Comparison of ENCODE assay signal across 8 cellular contexts in genomic region chr18:13136056-13136688, GRCh38.
A peak's percentile ranks its signal among the peaks of the same experiment; 100 is the strongest.
DNase-seq lines count a peak whose midpoint lies in the region; ATAC-seq, FAIRE-seq and TF ChIP-seq lines count a peak whose summit lies in the region.

No MANE protein-coding gene starts in this region.

- no peak for TF ChIP-seq CTCF in H1 (IDR thresholded peaks at IDR 0.05; ENCODE audit: control extremely low read depth in 1 of 3, insufficient read depth in 1 of 3, low read depth in 1 of 3, low read length in 3 of 3)
- no peak for TF ChIP-seq CTCF in osteocyte (IDR thresholded peaks at IDR 0.05)

- POLR2A ChIA-PET in H1 (lab: Charles Lee; ENCODE audit: partially characterized antibody): no interaction called here

- CTCF ChIA-PET in H1 (lab: Charles Lee; ENCODE audit: partially characterized antibody): no interaction called here

- no peak overlapping the region for H3K14ac ChIP-seq in H1 (ENCODE audit: insufficient read length)

- no peak overlapping the region for H4K8ac ChIP-seq in H1 (ENCODE audit: extremely low read depth, insufficient read depth, low read length)

- H4K20me1 ChIP-seq in H1 (replicated peaks in 1 of 2; ENCODE audit: control insufficient read depth in 1 of 2, insufficient read depth in 2 of 2, low read length in 2 of 2): no peaks in the 10 kb centered on the region

- no peak overlapping the region for H2BK5ac ChIP-seq in H1 (ENCODE audit: low read depth, low read length)

- H4K5ac ChIP-seq in H1 (ENCODE audit: insufficient read length, low read depth, low read length): no peak overlapping the region

- no peak overlapping the region for H3K4ac ChIP-seq in H1 (replicated peaks; ENCODE audit: insufficient read length, low read depth, low read length)

- no peaks in the 10 kb centered on the region for H3K27me3 Mint-ChIP-seq in T-helper 17 cell
- peaks cover 2% of the 10 kb centered on the region for H3K27me3 Mint-ChIP-seq in osteocyte (ENCODE audit: unreplicated experiment)

- peak overlapping the region; percentile 99 for H3K4me3 Mint-ChIP-seq in T-helper 17 cell
- peak overlapping the region; percentile 72 for H3K4me3 Mint-ChIP-seq in osteocyte (ENCODE audit: unreplicated experiment)

- no peaks in the 10 kb centered on the region for H3K9me3 ChIP-seq in T-helper 17 cell (ENCODE audit: control insufficient read depth, low read length, poor library complexity, severe bottlenecking)
- H3K9me3 ChIP-seq in H1 (ENCODE audit: insufficient read depth in 2 of 2, low read depth in 1 of 2, low read length in 1 of 2): peaks cover 4 to 10% of the 10 kb centered on the region in 2 experiments; a peak in 1 of 4 replicates

- H2AFZ ChIP-seq in ACC112 (ENCODE audit: low read length, unreplicated experiment): peak overlapping the region; percentile 78
- H2AFZ ChIP-seq in H1 (ENCODE audit: low read length): no peak overlapping the region

- peak overlapping the region; percentile 86 for H3K4me3 ChIP-seq in ACC112 (ENCODE audit: low read depth, low read length)
- H3K4me3 ChIP-seq in H1 (ENCODE audit: extremely low read depth in 1 of 4, insufficient read depth in 2 of 4, low read depth in 3 of 4, low read length in 4 of 4): peak overlapping the region in 2 of 4 experiments; percentile 24 to 30; a peak in 1 of 8 replicates

- H4K91ac ChIP-seq in H1 (replicated peaks; ENCODE audit: insufficient read length, low read length): no peak overlapping the region

- peaks cover 3% of the 10 kb centered on the region; the same call in 1 of the 2 replicates for H3K23me2 ChIP-seq in H1 (ENCODE audit: low read depth, low read length)

- no peaks in the 10 kb centered on the region for H3K36me3 ChIP-seq in ACC112 (ENCODE audit: insufficient read depth, low read length)
- H3K36me3 ChIP-seq in H1 (ENCODE audit: control insufficient read depth in 2 of 4, insufficient read depth in 4 of 4, low read length in 3 of 4): no peaks in the 10 kb centered on the region

- no peak overlapping the region for H3K9ac ChIP-seq in H1 (replicated peaks in 1 of 4; ENCODE audit: extremely low read depth in 1 of 4, low read depth in 3 of 4, low read length in 3 of 4)

- H3K27ac Mint-ChIP-seq in T-helper 17 cell (peak overlapping the region; percentile 97), osteocyte (ENCODE audit: unreplicated experiment) (no peak overlapping the region)

- no peaks in the 10 kb centered on the region for H3K36me3 Mint-ChIP-seq in T-helper 17 cell (ENCODE audit: low read depth)
- H3K36me3 Mint-ChIP-seq in osteocyte (ENCODE audit: unreplicated experiment): no peaks in the 10 kb centered on the region

- no peak overlapping the region for H2BK20ac ChIP-seq in H1 (ENCODE audit: low read length)

- H3K27me3 ChIP-seq in ACC112 (ENCODE audit: insufficient read depth, low read length) (no peaks in the 10 kb centered on the region), H1 (replicated peaks in 1 of 4; ENCODE audit: control insufficient read depth in 3 of 4, extremely low read depth in 1 of 4, insufficient read depth in 3 of 4, low read length in 3 of 4) (peaks cover 0 to 6% (median 2%) of the 10 kb centered on the region in 4 experiments; a peak in 5 of 7 replicates)

- H2BK120ac ChIP-seq in H1 (replicated peaks; ENCODE audit: low read depth, low read length): no peak overlapping the region

- H2AK5ac ChIP-seq in H1 (ENCODE audit: low read depth, low read length): no peak overlapping the region

- no peak overlapping the region for H3K27ac ChIP-seq in ACC112 (ENCODE audit: low read depth, low read length)
- no peak overlapping the region for H3K27ac ChIP-seq in H1 (ENCODE audit: low read depth, low read length)

- no peak overlapping the region for H3K18ac ChIP-seq in H1 (ENCODE audit: extremely low read depth, low read length)

- TF ChIP-seq POLR2A in H1 (IDR thresholded peaks at IDR 0.05; ENCODE audit: control extremely low read depth in 1 of 2, low read depth in 2 of 2, low read length in 2 of 2): no peak

- H3K23ac ChIP-seq in H1 (ENCODE audit: insufficient read length): no peak overlapping the region

- H2BK15ac ChIP-seq in H1 (ENCODE audit: low read length): no peak overlapping the region

- H3K79me2 ChIP-seq in ACC112 (ENCODE audit: control insufficient read depth, insufficient read depth, low read length, unreplicated experiment): no peaks in the 10 kb centered on the region
- no peaks in the 10 kb centered on the region for H3K79me2 ChIP-seq in H1 (ENCODE audit: control insufficient read depth in 1 of 2, insufficient read depth in 2 of 2, low read length in 2 of 2)

- H3K56ac ChIP-seq in H1 (replicated peaks; ENCODE audit: insufficient read length, low read depth, low read length): no peak overlapping the region

- DNase-seq in T-helper 17 cell: peak in 1 of 3 donors; percentile 19
- no peak for DNase-seq in H1 (ENCODE audit: low read depth in 1 of 2, low spot score in 2 of 2)
- DNase-seq in osteocyte (ENCODE audit: extremely low spot score, unreplicated experiment): no peak
- DNase-seq in NCI-H1436 treated with DMSO at 0.1 percent for 48 hours (lab: John Stamatoyannopoulos, UW): no peak

- peaks cover 25% of the 10 kb centered on the region for H3K4me1 Mint-ChIP-seq in T-helper 17 cell
- H3K4me1 Mint-ChIP-seq in osteocyte (ENCODE audit: unreplicated experiment): peaks cover 10% of the 10 kb centered on the region

- peaks cover 3% of the 10 kb centered on the region for H3K9me3 Mint-ChIP-seq in osteocyte (ENCODE audit: unreplicated experiment)

- peak overlapping the region; percentile 8 to 56; a peak in 2 of 4 replicates for H3K4me2 ChIP-seq in H1 (ENCODE audit: insufficient read depth in 1 of 2, low read depth in 2 of 2, low read length in 2 of 2)

- no peak overlapping the region for H2BK12ac ChIP-seq in H1 (ENCODE audit: low read depth, low read length)

- no peak for FAIRE-seq in H1 (lab: Jason Lieb, UNC)

- H3K4me1 ChIP-seq in ACC112 (ENCODE audit: control insufficient read depth, insufficient read depth, low read length, unreplicated experiment): no peaks in the 10 kb centered on the region
- no peaks in the 10 kb centered on the region for H3K4me1 ChIP-seq in H1 (replicated peaks in 1 of 4; ENCODE audit: control insufficient read depth in 3 of 4, insufficient read depth in 4 of 4, low read length in 3 of 4)

- peak; percentile 8 for ATAC-seq in GM19397 (IDR thresholded peaks at IDR 0.05; ENCODE audit: unreplicated experiment)
- peak; percentile 32 for ATAC-seq in T-helper 17 cell
- ATAC-seq in GM21367 (IDR thresholded peaks at IDR 0.05; ENCODE audit: unreplicated experiment): no peak
- no peak for ATAC-seq in GM21515 (IDR thresholded peaks at IDR 0.05; ENCODE audit: unreplicated experiment)

- no peaks in the 10 kb centered on the region for H3K79me1 ChIP-seq in H1 (ENCODE audit: low read depth, low read length)

- 80% methylated on average over 32 of the region's 32 CpGs; no CpG with 5 or more reads in 1 of the 2 experiments for WGBS in H1 (ENCODE audit: extremely low coverage in 1 of 2, insufficient coverage in 1 of 2, insufficient read length in 1 of 2, insufficient replicate concordance in 2 of 2, low coverage in 1 of 2, low lambda C conversion rate in 2 of 2, missing lambda C conversion rate in 1 of 2), 2 experiments

- TF ChIP-seq EP300 in H1 (IDR thresholded peaks at IDR 0.05; ENCODE audit: borderline replicate concordance in 1 of 2, low read depth in 2 of 2, low read length in 2 of 2): no peak

- TF ChIP-seq RAD21 in H1 (IDR thresholded peaks at IDR 0.05 in 1 of 2, conservative IDR thresholded peaks at IDR 0.05 in 1 of 2; ENCODE audit: low read depth in 2 of 2, low read length in 2 of 2): no peak

TF ChIP-seq in H1, 55 proteins besides CTCF, POLR2A, EP300 and RAD21:
- TF ChIP-seq SP2 (IDR thresholded peaks at IDR 0.05; ENCODE audit: low read length): no peak
- TF ChIP-seq KDM5A (IDR thresholded peaks at IDR 0.05; ENCODE audit: low read length): no peak
- TF ChIP-seq ASH2L (IDR thresholded peaks at IDR 0.05; ENCODE audit: low read length): no peak
- TF ChIP-seq CREB1 (IDR thresholded peaks at IDR 0.05): no peak
- no peak for TF ChIP-seq RFX5 (IDR thresholded peaks at IDR 0.05; ENCODE audit: borderline replicate concordance, low read depth, low read length)
TF ChIP-seq in H1: peak in this region for 0.

Comparison
In these comparisons a context has a peak if more than half of its experiments do, and no peak if none do; other contexts are left out.
1. ATAC-seq: peak in GM19397 (single experiment) and T-helper 17 cell (single experiment); none in GM21367 (single experiment) and GM21515 (single experiment).